8 cellular contexts compared by ENCODE assay signal in the genomic region with DNA sequence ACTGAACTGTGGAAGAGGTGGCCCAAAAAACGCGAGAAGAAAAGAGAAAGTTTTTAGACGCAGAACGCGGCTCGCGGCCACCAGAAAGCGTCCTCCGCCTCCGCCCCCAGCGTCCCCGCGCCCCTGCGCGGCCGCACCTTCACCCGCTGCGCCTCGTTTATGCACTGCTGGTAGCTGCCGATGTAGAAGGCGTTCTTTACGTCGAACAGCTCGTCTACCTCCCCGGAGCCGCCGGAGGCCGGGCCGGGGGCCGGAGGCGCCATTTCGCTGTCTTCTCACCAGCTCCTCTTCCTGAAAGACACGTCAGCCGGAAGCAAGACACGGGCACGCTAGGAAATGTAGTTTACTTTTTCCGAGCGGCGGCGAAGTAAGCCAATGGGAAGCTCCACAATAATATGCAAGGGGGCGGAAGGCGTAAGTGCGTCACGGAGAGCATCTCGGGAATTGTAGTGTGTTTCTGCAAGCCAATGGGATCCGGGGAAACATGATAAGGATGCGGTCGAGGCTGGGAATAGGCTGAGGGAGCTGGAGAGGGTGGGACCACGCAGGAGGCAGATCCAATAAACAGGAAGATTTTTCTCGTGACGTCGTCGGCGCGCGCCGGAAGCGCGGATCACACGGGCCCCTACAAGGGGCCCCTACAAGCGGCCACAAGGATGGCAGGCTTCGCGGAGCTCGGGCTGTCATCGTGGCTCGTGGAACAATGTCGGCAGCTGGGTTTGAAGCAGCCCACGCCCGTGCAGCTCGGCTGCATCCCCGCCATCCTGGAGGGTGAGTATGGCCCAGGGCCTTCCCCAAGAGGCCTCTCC. TPM values are rescaled to one million over a fixed set of nuclear protein-coding genes. Genes with fewer than 3 reads are reported as not detected.
DNase-seq lines count a peak whose midpoint lies in the region; ATAC-seq and TF ChIP-seq lines count a peak whose summit lies in the region.

A gene (minus strand): TSS at position 302 of the 809 bp plus-strand sequence. CDS start 39 bp downstream, at position 263.
A gene with protein sequence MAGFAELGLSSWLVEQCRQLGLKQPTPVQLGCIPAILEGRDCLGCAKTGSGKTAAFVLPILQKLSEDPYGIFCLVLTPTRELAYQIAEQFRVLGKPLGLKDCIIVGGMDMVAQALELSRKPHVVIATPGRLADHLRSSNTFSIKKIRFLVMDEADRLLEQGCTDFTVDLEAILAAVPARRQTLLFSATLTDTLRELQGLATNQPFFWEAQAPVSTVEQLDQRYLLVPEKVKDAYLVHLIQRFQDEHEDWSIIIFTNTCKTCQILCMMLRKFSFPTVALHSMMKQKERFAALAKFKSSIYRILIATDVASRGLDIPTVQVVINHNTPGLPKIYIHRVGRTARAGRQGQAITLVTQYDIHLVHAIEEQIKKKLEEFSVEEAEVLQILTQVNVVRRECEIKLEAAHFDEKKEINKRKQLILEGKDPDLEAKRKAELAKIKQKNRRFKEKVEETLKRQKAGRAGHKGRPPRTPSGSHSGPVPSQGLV (plus strand): TSS at position 630 of the 809 bp plus-strand sequence. CDS start 27 bp downstream, at position 657.

- H2AFZ ChIP-seq in ACC112 (ENCODE audit: low read length, unreplicated experiment) (peak within 1 kb of the TSS; percentile 79), mammary epithelial cell (ENCODE audit: low read depth, low read length) (peak within 1 kb of the TSS; percentile 83)

- H3K9me3 ChIP-seq in WERI-Rb-1 (ENCODE audit: severe bottlenecking) (no peaks in the 10 kb centered on the region), mammary epithelial cell (replicated peaks; ENCODE audit: insufficient read depth, low read length) (no peaks in the 10 kb centered on the region), iPS-20b (ENCODE audit: insufficient read depth, low read depth, low read length) (no peaks in the 10 kb centered on the region)

- intact Hi-C loops in mammary epithelial cell (cut with micrococcal nuclease): loop anchor here (1.0 to 5.0 kb wide), 4 partner anchors 21 to 327 kb away; no protein-coding TSS in a partner anchor

- in situ Hi-C loops in mammary epithelial cell (cut with MboI; ENCODE audit: low sequenced_read_pairs in 2 of 2): no loop called here

- H3K27me3 ChIP-seq in ACC112 (ENCODE audit: insufficient read depth, low read length): no peaks in the 10 kb centered on the region
- no peaks in the 10 kb centered on the region for H3K27me3 ChIP-seq in WERI-Rb-1 (ENCODE audit: insufficient read depth, low read depth, severe bottlenecking)
- no peaks in the 10 kb centered on the region for H3K27me3 ChIP-seq in mammary epithelial cell (ENCODE audit: insufficient read depth, low read length)
- no peaks in the 10 kb centered on the region for H3K27me3 ChIP-seq in iPS-20b (ENCODE audit: insufficient read depth, low read length)

- H3K27ac ChIP-seq in ACC112 (ENCODE audit: low read depth, low read length) (peak within 1 kb of the TSS; percentile 93), WERI-Rb-1 (peak within 1 kb of the TSS; percentile 81), mammary epithelial cell (ENCODE audit: insufficient read depth, low read depth, low read length) (peak within 1 kb of the TSS; percentile 90), iPS-20b (ENCODE audit: low read length) (peak within 1 kb of the TSS; percentile 62), skin epidermis (peak within 1 kb of the TSS; percentile 75 to 99 (median 94))

- 3% methylated on average over 44 of the region's 71 CpGs for WGBS in mammary epithelial cell (ENCODE audit: low coverage, missing lambda C conversion rate)

- CTCF ChIA-PET in mammary epithelial cell (lab: Charles Lee; ENCODE audit: low non-redundant PET): interaction anchor here (0.6 to 1.3 kb wide), 2 partner anchors 34 to 68 kb away, joined by 4 to 11 read pairs; no protein-coding TSS in a partner anchor

- peak; percentile 93 for ATAC-seq in GM18870 (IDR thresholded peaks at IDR 0.05; ENCODE audit: unreplicated experiment)
- peak; percentile 89 for ATAC-seq in HG03135 (IDR thresholded peaks at IDR 0.05; ENCODE audit: unreplicated experiment)

- no TSS peak for BruUV-seq in mammary epithelial cell (replicated peaks; lab: Mats Ljungman, UMichigan)

- H3K4me1 ChIP-seq in ACC112 (ENCODE audit: control insufficient read depth, insufficient read depth, low read length, unreplicated experiment): peaks cover 5% of the 10 kb centered on the region
- peaks cover 15% of the 10 kb centered on the region for H3K4me1 ChIP-seq in mammary epithelial cell (ENCODE audit: insufficient read depth, low read length)
- peaks cover 4% of the 10 kb centered on the region for H3K4me1 ChIP-seq in iPS-20b (ENCODE audit: insufficient read depth, low read length)

- dilution Hi-C loops in mammary epithelial cell (cut with HindIII; ENCODE audit: low sequenced_read_pairs): no loop called here

- TF ChIP-seq CTCF in WERI-Rb-1 (IDR thresholded peaks at IDR 0.05; ENCODE audit: low read depth, low read length) (no peak), mammary epithelial cell (conservative IDR thresholded peaks at IDR 0.05 in 1 of 2, IDR thresholded peaks at IDR 0.05 in 1 of 2; ENCODE audit: extremely low read depth in 1 of 2, insufficient read depth in 1 of 2, low read depth in 1 of 2, low read length in 2 of 2) (peak in 1 of 2 donors; percentile 10)

- peak within 1 kb of the TSS; percentile 95 for H3K4me3 ChIP-seq in ACC112 (ENCODE audit: low read depth, low read length)
- H3K4me3 ChIP-seq in WERI-Rb-1 (ENCODE audit: low read depth, low read length): peak within 1 kb of the TSS; percentile 60
- peak within 1 kb of the TSS; percentile 77 to 96 (median 85) for H3K4me3 ChIP-seq in mammary epithelial cell (replicated peaks in 1 of 3; ENCODE audit: insufficient read depth in 1 of 3, low read depth in 2 of 3, low read length in 3 of 3)
- peak within 1 kb of the TSS; percentile 97 for H3K4me3 ChIP-seq in iPS-20b (ENCODE audit: low read length)
- peak within 1 kb of the TSS; percentile 75 to 100 (median 89) for H3K4me3 ChIP-seq in skin epidermis

- DNase-seq in NCI-H2227 (lab: John Stamatoyannopoulos, UW; ENCODE audit: unreplicated experiment) (peak; percentile 96), WERI-Rb-1 (peak; percentile 97), mammary epithelial cell (peak; percentile 100)

- peak within 1 kb of the TSS; percentile 84 for H3K4me2 ChIP-seq in mammary epithelial cell (ENCODE audit: insufficient read depth, low read depth, low read length)

- peaks cover 55% of the 10 kb centered on the region for H3K79me2 ChIP-seq in ACC112 (ENCODE audit: control insufficient read depth, insufficient read depth, low read length, unreplicated experiment)
- H3K79me2 ChIP-seq in mammary epithelial cell (ENCODE audit: insufficient read depth, low read length): peaks cover 75% of the 10 kb centered on the region

- peak within 1 kb of the TSS; percentile 95 for H3K9ac ChIP-seq in mammary epithelial cell (ENCODE audit: insufficient read depth, low read length)
- peak within 1 kb of the TSS; percentile 88 for H3K9ac ChIP-seq in iPS-20b (ENCODE audit: low read depth, low read length)

- H4K20me1 ChIP-seq in mammary epithelial cell (ENCODE audit: insufficient read depth, low read length): no peaks in the 10 kb centered on the region

- H3K36me3 ChIP-seq in ACC112 (ENCODE audit: insufficient read depth, low read length) (no peaks in the 10 kb centered on the region), WERI-Rb-1 (peaks cover 33% of the 10 kb centered on the region), mammary epithelial cell (ENCODE audit: insufficient read depth, low read length) (peaks cover 2% of the 10 kb centered on the region), iPS-20b (ENCODE audit: insufficient read depth, low read depth, low read length) (peaks cover 24% of the 10 kb centered on the region)

RNA-seq across cellular contexts. Expression of the first gene that starts in this region (rescaled TPM):
- total RNA-seq in mammary epithelial cell: 100 to 1,000 TPM; 180 to 226 TPM
- 248 TPM for polyA plus RNA-seq in mammary epithelial cell
- polyA minus RNA-seq in mammary epithelial cell: 75.2 TPM

RNA-seq across cellular contexts. Expression of the second gene that starts in this region (rescaled TPM):
- total RNA-seq in mammary epithelial cell: 10 to 100 TPM; 44.2 to 47.7 TPM
- 44.4 TPM for polyA plus RNA-seq in mammary epithelial cell
- 27.9 TPM for polyA minus RNA-seq in mammary epithelial cell

Comparison
In these comparisons a context has a peak if more than half of its experiments do, and no peak if none do; other contexts are left out.
1. Peak in every context shown above with its lines: DNase-seq, ATAC-seq, H3K4me3 ChIP-seq and H3K27ac ChIP-seq.